In genomic region chr1:167553136-167554027, GRCh38 we compare ENCODE assay signal across 1 cellular context.
TF ChIP-seq lines count a peak whose summit lies in the region.

TSS of gene CREG1 (minus strand) at chr1:167553762.

TF ChIP-seq in K562, 482 proteins besides CTCF, POLR2A, EP300 and RAD21 (continued from another document and continues in another):
- TF ChIP-seq, protein P1, sequence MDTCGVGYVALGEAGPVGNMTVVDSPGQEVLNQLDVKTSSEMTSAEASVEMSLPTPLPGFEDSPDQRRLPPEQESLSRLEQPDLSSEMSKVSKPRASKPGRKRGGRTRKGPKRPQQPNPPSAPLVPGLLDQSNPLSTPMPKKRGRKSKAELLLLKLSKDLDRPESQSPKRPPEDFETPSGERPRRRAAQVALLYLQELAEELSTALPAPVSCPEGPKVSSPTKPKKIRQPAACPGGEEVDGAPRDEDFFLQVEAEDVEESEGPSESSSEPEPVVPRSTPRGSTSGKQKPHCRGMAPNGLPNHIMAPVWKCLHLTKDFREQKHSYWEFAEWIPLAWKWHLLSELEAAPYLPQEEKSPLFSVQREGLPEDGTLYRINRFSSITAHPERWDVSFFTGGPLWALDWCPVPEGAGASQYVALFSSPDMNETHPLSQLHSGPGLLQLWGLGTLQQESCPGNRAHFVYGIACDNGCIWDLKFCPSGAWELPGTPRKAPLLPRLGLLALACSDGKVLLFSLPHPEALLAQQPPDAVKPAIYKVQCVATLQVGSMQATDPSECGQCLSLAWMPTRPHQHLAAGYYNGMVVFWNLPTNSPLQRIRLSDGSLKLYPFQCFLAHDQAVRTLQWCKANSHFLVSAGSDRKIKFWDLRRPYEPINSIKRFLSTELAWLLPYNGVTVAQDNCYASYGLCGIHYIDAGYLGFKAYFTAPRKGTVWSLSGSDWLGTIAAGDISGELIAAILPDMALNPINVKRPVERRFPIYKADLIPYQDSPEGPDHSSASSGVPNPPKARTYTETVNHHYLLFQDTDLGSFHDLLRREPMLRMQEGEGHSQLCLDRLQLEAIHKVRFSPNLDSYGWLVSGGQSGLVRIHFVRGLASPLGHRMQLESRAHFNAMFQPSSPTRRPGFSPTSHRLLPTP (IDR thresholded peaks at IDR 0.05; ENCODE audit: borderline replicate concordance, extremely low read depth, insufficient read length): no peak
- 0 out of 2 replicates have a peak, but pooled peaks have one; percentile 33 for TF ChIP-seq NR2C2 (CRISPR knock-in tag; IDR thresholded peaks at IDR 0.05)
- no peak; the same call in 1 of the 2 replicates for TF ChIP-seq NR2C2 (tag; IDR thresholded peaks at IDR 0.05)
- TF ChIP-seq ZMIZ1 (IDR thresholded peaks at IDR 0.05; ENCODE audit: low read depth in 2 of 2, low read length in 2 of 2): peak in 1 of 2 experiments; percentile 63; a peak in 1 of 4 replicates
- peak; percentile 74 to 80 for TF ChIP-seq NRF1 (conservative IDR thresholded peaks at IDR 0.05 in 1 of 2, IDR thresholded peaks at IDR 0.05 in 1 of 2)
- no peak for TF ChIP-seq HDGF (IDR thresholded peaks at IDR 0.05)
- TF ChIP-seq CREBBP (IDR thresholded peaks at IDR 0.05; ENCODE audit: low read depth, low read length): no peak
- peak in 1 of 2 experiments; percentile 77; a peak in 2 of 4 replicates for TF ChIP-seq MAZ (CRISPR knock-in tag; conservative IDR thresholded peaks at IDR 0.05 in 1 of 2, IDR thresholded peaks at IDR 0.05 in 1 of 2)
- TF ChIP-seq, protein P2, sequence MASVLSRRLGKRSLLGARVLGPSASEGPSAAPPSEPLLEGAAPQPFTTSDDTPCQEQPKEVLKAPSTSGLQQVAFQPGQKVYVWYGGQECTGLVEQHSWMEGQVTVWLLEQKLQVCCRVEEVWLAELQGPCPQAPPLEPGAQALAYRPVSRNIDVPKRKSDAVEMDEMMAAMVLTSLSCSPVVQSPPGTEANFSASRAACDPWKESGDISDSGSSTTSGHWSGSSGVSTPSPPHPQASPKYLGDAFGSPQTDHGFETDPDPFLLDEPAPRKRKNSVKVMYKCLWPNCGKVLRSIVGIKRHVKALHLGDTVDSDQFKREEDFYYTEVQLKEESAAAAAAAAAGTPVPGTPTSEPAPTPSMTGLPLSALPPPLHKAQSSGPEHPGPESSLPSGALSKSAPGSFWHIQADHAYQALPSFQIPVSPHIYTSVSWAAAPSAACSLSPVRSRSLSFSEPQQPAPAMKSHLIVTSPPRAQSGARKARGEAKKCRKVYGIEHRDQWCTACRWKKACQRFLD (CRISPR knock-in tag; IDR thresholded peaks at IDR 0.05): peak; percentile 22; the same call in 1 of the 2 replicates
- peak in 1 of 2 experiments; percentile 51; a peak in 2 of 4 replicates for TF ChIP-seq HDAC1 (IDR thresholded peaks at IDR 0.05)
- peak; percentile 19; the same call in 1 of the 2 replicates for TF ChIP-seq MAX (CRISPR knock-in tag; IDR thresholded peaks at IDR 0.05)
- no peak for TF ChIP-seq SETDB1 (IDR thresholded peaks at IDR 0.05; ENCODE audit: low read length)
- TF ChIP-seq ZNF766 (CRISPR knock-in tag; conservative IDR thresholded peaks at IDR 0.05): peak; percentile 49; the same call in 1 of the 2 replicates
- peak; percentile 96 to 97 for TF ChIP-seq NONO (IDR thresholded peaks at IDR 0.05; ENCODE audit: low read depth in 2 of 2, low read length in 1 of 2)
- TF ChIP-seq, protein P3, sequence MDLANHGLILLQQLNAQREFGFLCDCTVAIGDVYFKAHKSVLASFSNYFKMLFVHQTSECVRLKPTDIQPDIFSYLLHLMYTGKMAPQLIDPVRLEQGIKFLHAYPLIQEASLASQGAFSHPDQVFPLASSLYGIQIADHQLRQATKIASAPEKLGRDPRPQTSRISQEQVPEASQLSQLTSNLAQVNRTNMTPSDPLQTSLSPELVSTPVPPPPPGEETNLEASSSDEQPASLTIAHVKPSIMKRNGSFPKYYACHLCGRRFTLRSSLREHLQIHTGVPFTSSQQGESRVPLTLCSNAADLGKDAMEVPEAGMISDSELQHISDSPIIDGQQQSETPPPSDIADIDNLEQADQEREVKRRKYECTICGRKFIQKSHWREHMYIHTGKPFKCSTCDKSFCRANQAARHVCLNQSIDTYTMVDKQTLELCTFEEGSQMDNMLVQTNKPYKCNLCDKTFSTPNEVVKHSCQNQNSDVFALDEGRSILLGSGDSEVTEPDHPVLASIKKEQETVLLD (IDR thresholded peaks at IDR 0.05): no peak
- TF ChIP-seq, protein P4, sequence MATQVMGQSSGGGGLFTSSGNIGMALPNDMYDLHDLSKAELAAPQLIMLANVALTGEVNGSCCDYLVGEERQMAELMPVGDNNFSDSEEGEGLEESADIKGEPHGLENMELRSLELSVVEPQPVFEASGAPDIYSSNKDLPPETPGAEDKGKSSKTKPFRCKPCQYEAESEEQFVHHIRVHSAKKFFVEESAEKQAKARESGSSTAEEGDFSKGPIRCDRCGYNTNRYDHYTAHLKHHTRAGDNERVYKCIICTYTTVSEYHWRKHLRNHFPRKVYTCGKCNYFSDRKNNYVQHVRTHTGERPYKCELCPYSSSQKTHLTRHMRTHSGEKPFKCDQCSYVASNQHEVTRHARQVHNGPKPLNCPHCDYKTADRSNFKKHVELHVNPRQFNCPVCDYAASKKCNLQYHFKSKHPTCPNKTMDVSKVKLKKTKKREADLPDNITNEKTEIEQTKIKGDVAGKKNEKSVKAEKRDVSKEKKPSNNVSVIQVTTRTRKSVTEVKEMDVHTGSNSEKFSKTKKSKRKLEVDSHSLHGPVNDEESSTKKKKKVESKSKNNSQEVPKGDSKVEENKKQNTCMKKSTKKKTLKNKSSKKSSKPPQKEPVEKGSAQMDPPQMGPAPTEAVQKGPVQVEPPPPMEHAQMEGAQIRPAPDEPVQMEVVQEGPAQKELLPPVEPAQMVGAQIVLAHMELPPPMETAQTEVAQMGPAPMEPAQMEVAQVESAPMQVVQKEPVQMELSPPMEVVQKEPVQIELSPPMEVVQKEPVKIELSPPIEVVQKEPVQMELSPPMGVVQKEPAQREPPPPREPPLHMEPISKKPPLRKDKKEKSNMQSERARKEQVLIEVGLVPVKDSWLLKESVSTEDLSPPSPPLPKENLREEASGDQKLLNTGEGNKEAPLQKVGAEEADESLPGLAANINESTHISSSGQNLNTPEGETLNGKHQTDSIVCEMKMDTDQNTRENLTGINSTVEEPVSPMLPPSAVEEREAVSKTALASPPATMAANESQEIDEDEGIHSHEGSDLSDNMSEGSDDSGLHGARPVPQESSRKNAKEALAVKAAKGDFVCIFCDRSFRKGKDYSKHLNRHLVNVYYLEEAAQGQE (CRISPR knock-in tag; IDR thresholded peaks at IDR 0.05; ENCODE audit: low read depth): peak; percentile 76; the same call in 1 of the 2 replicates
- no peak for TF ChIP-seq IFI16 (CRISPR knock-in tag; IDR thresholded peaks at IDR 0.05)
- peak; percentile 38; the same call in 1 of the 2 replicates for TF ChIP-seq ESRRA (IDR thresholded peaks at IDR 0.05; ENCODE audit: borderline replicate concordance, low read depth)
- no peak for TF ChIP-seq ZBTB40 (IDR thresholded peaks at IDR 0.05)
- no peak for TF ChIP-seq ZBTB40 (CRISPR knock-in tag; IDR thresholded peaks at IDR 0.05)
- TF ChIP-seq ZNF644 (tag; IDR thresholded peaks at IDR 0.05; ENCODE audit: low read depth): no peak
- no peak for TF ChIP-seq NBN (IDR thresholded peaks at IDR 0.05; ENCODE audit: low read depth)
- TF ChIP-seq ZNF324 (CRISPR knock-in tag; IDR thresholded peaks at IDR 0.05): no peak
- TF ChIP-seq XRCC5 (IDR thresholded peaks at IDR 0.05; ENCODE audit: low read depth, low read length): no peak
- peak; percentile 64; the same call in 1 of the 2 replicates for TF ChIP-seq POLR2AphosphoS2 (IDR thresholded peaks at IDR 0.05; ENCODE audit: low read length)
- TF ChIP-seq, protein P5, sequence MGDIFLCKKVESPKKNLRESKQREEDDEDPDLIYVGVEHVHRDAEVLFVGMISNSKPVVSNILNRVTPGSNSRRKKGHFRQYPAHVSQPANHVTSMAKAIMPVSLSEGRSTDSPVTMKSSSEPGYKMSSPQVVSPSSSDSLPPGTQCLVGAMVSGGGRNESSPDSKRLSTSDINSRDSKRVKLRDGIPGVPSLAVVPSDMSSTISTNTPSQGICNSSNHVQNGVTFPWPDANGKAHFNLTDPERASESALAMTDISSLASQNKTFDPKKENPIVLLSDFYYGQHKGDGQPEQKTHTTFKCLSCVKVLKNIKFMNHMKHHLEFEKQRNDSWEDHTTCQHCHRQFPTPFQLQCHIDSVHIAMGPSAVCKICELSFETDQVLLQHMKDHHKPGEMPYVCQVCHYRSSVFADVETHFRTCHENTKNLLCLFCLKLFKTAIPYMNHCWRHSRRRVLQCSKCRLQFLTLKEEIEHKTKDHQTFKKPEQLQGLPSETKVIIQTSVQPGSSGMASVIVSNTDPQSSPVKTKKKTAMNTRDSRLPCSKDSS (IDR thresholded peaks at IDR 0.05; ENCODE audit: low read depth, partially characterized antibody): no peak
- TF ChIP-seq TSC22D4 (tag; IDR thresholded peaks at IDR 0.05): no peak
- no peak for TF ChIP-seq SMARCA4 (IDR thresholded peaks at IDR 0.05)
- TF ChIP-seq FOXA3 (CRISPR knock-in tag; conservative IDR thresholded peaks at IDR 0.05 in 1 of 2, IDR thresholded peaks at IDR 0.05 in 1 of 2): no peak
- peak; percentile 85 for TF ChIP-seq HMGN3 (IDR thresholded peaks at IDR 0.05; ENCODE audit: borderline replicate concordance, extremely low read depth, insufficient read length, low read depth, low read length)
- TF ChIP-seq ASH1L (IDR thresholded peaks at IDR 0.05; ENCODE audit: borderline replicate concordance, low read depth, partially characterized antibody): no peak
